In the genomic region with DNA sequence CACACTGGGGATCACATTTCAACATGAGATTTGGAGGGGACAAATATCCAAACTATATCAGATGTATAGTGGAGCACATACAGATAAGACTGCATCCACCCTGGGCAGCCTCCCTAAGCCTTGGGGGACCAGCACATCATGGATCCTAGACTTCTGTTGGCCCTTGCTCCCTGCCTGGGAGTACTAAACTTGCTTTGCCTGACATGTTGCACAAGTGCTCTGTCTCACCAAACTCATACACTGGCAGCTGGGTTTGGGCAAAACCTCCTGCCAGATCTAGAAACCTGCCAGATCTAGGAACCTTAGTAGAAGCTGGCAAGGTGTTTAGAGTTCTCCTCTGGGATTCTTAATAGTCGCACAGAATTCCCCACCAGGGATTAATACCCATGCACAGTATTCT, we compare ENCODE assay signal across 7 cellular contexts.
"Had no signal": no experiment of that assay in that cellular context is flagged by ENCODE, and none has a peak within 500 bp of the region (broad histone marks: within the 10 kb centered on the region; RNA-seq: fewer than 3 reads in every experiment).

No MANE protein-coding gene starts in this region.

- H2AFZ ChIP-seq: GM23248 had no signal

- H3K27ac ChIP-seq: GM23248 had no signal

- H3K4me1 ChIP-seq: HAP-1 had no signal

- FAIRE-seq: HTR-8/SVneo had no signal

- DNase-seq: GM23248, GOT3, H7, HFFc6 had no signal

- H3K36me3 ChIP-seq: HAP-1 had no signal

- H3K9me3 ChIP-seq: HAP-1 had no signal

- ATAC-seq: HCT116 had no signal

- H3K9ac ChIP-seq: GM23248 had no signal

- H3K4me3 ChIP-seq: GM23248, HAP-1 had no signal
